15 cellular contexts compared by ENCODE assay signal in genomic region chr2:130829020-130829419, GRCh38. TPM values are rescaled to one million over a fixed set of nuclear protein-coding genes. Genes with fewer than 3 reads are reported as not detected.
A peak's percentile ranks its signal among the peaks of the same experiment; 100 is the strongest.
DNase-seq lines count a peak whose midpoint lies in the region; ATAC-seq and TF ChIP-seq lines count a peak whose summit lies in the region.
"Had no signal": no experiment of that assay in that cellular context is flagged by ENCODE, and none has a peak within 500 bp of the region (broad histone marks: within the 10 kb centered on the region; RNA-seq: fewer than 3 reads in every experiment).

No MANE protein-coding gene starts in this region.

- no peaks in the 10 kb centered on the region for H3K36me3 Mint-ChIP-seq in endodermal cell (ENCODE audit: low read depth)
- H3K36me3 Mint-ChIP-seq in CD8-positive, alpha-beta T cell, result no peaks in the 10 kb centered on the region
- H3K36me3 Mint-ChIP-seq: activated naive CD4-positive, alpha-beta T cell treated with anti-CD3 and anti-CD28 coated beads, Interleukin-2, amount 50 U/mL, for 24 hours had no signal

- no peaks in the 10 kb centered on the region for H3K79me2 ChIP-seq in osteoblast (ENCODE audit: insufficient read depth, low read length)

- H4K20me1 ChIP-seq in osteoblast (ENCODE audit: insufficient read depth, low read length), result no peaks in the 10 kb centered on the region
- H4K20me1 ChIP-seq: BLaER1 had no signal

- H3K27ac Mint-ChIP-seq in endodermal cell, result peak overlapping the region; percentile 52
- H3K27ac Mint-ChIP-seq in CD8-positive, alpha-beta T cell, result no peak overlapping the region
- H3K27ac Mint-ChIP-seq: activated naive CD4-positive, alpha-beta T cell treated with anti-CD3 and anti-CD28 coated beads, Interleukin-2, amount 50 U/mL, for 24 hours had no signal

- no peak overlapping the region for H3K4me3 ChIP-seq in endodermal cell (ENCODE audit: low read length)
- H3K4me3 ChIP-seq in osteoblast (ENCODE audit: insufficient read depth, low read length), result no peak overlapping the region
- no peak overlapping the region for H3K4me3 ChIP-seq in CD8-positive, alpha-beta T cell (ENCODE audit: low read depth, low read length)
- H3K4me3 ChIP-seq: BLaER1, psoas muscle, testis had no signal

- no peaks in the 10 kb centered on the region for H3K9me3 ChIP-seq in endodermal cell (ENCODE audit: control insufficient read depth, low read length)
- no peaks in the 10 kb centered on the region for H3K9me3 ChIP-seq in osteoblast (ENCODE audit: low read depth, low read length)
- H3K9me3 ChIP-seq in CD8-positive, alpha-beta T cell (ENCODE audit: low read length), result no peaks in the 10 kb centered on the region
- H3K9me3 ChIP-seq: BLaER1, psoas muscle, testis had no signal

- H3K9me3 Mint-ChIP-seq in endodermal cell, result no peaks in the 10 kb centered on the region
- H3K9me3 Mint-ChIP-seq in CD8-positive, alpha-beta T cell, result no peaks in the 10 kb centered on the region
- H3K9me3 Mint-ChIP-seq: activated naive CD4-positive, alpha-beta T cell treated with anti-CD3 and anti-CD28 coated beads, Interleukin-2, amount 50 U/mL, for 24 hours; central memory CD8-positive, alpha-beta T cell had no signal

- H2AFZ ChIP-seq in osteoblast (ENCODE audit: low read length), result no peak overlapping the region

- CTCF ChIA-PET in CD8-positive, alpha-beta T cell (lab: Charles Lee), result no interaction called here

- H3K27me3 Mint-ChIP-seq in endodermal cell (ENCODE audit: insufficient read depth), result peaks cover 9% of the 10 kb centered on the region
- H3K27me3 Mint-ChIP-seq in CD8-positive, alpha-beta T cell (ENCODE audit: low read depth), result peaks cover 8% of the 10 kb centered on the region

- no peak overlapping the region for H3K4me2 ChIP-seq in osteoblast (ENCODE audit: insufficient read depth, low read length)

- DNase-seq in ELF-1 (ENCODE audit: low read depth, low spot score) (peak; percentile 88), RPMI7951 (ENCODE audit: low read depth) (peak; percentile 84), endodermal cell (peak; percentile 70), osteoblast (ENCODE audit: insufficient read length, low spot score, missing footprints) (peak; percentile 87)
- DNase-seq in CD8-positive, alpha-beta T cell, result no peak
- DNase-seq: stimulated activated CD4-positive, alpha-beta T cell treated with anti-CD3 and anti-CD28 coated beads, Interleukin-1b, Interleukin-23, amount 100 ng/mL, for 48 hours; testis had no signal

- H3K4me1 ChIP-seq in endodermal cell (ENCODE audit: control insufficient read depth, insufficient read depth, low read length), result peaks cover under 1% of the 10 kb centered on the region
- H3K4me1 ChIP-seq in osteoblast (ENCODE audit: insufficient read depth, low read length), result peaks cover 8% of the 10 kb centered on the region
- H3K4me1 ChIP-seq in CD8-positive, alpha-beta T cell (ENCODE audit: insufficient read depth, low read length), result peaks cover 8% of the 10 kb centered on the region
- H3K4me1 ChIP-seq: psoas muscle, testis had no signal

- H3K4me3 Mint-ChIP-seq in endodermal cell, result no peak overlapping the region
- no peak overlapping the region for H3K4me3 Mint-ChIP-seq in CD8-positive, alpha-beta T cell
- H3K4me3 Mint-ChIP-seq: activated naive CD4-positive, alpha-beta T cell treated with anti-CD3 and anti-CD28 coated beads, Interleukin-2, amount 50 U/mL, for 24 hours; central memory CD8-positive, alpha-beta T cell had no signal

- ATAC-seq in GM21423 (IDR thresholded peaks at IDR 0.05; ENCODE audit: unreplicated experiment) (no peak), GM21717 (IDR thresholded peaks at IDR 0.05; ENCODE audit: unreplicated experiment) (no peak), HG03469 (IDR thresholded peaks at IDR 0.05; ENCODE audit: unreplicated experiment) (no peak)
- ATAC-seq in CD8-positive, alpha-beta T cell, result no peak

- peaks cover 1% of the 10 kb centered on the region for H3K4me1 Mint-ChIP-seq in endodermal cell
- H3K4me1 Mint-ChIP-seq in CD8-positive, alpha-beta T cell (ENCODE audit: low read depth), result peaks cover 11% of the 10 kb centered on the region

- intact Hi-C loops in CD8-positive, alpha-beta T cell (cut with DNase I, micrococcal nuclease), result no loop called here

- WGBS in endodermal cell (ENCODE audit: insufficient coverage in 1 of 2, insufficient read length in 1 of 2), 2 experiments, result 50 to 89% methylated on average over 1 to 10 of the region's 10 CpGs

- POLR2A ChIA-PET in CD8-positive, alpha-beta T cell (lab: Charles Lee), result no interaction called here

- H3K27me3 ChIP-seq in endodermal cell (ENCODE audit: control insufficient read depth, insufficient read depth, low read length, poor library complexity, severe bottlenecking) (no peaks in the 10 kb centered on the region), osteoblast (ENCODE audit: insufficient read depth, low read length) (peaks cover 3% of the 10 kb centered on the region)
- H3K27me3 ChIP-seq in CD8-positive, alpha-beta T cell (ENCODE audit: insufficient read depth, low read length), result no peaks in the 10 kb centered on the region
- H3K27me3 ChIP-seq: BLaER1, testis had no signal

- no peaks in the 10 kb centered on the region for H3K36me3 ChIP-seq in endodermal cell (ENCODE audit: control insufficient read depth, insufficient read depth, low read length)
- H3K36me3 ChIP-seq in osteoblast (ENCODE audit: insufficient read depth, low read length), result no peaks in the 10 kb centered on the region
- no peaks in the 10 kb centered on the region for H3K36me3 ChIP-seq in CD8-positive, alpha-beta T cell (ENCODE audit: insufficient read depth, low read length)
- H3K36me3 ChIP-seq: BLaER1 had no signal

- no peak overlapping the region for H3K27ac ChIP-seq in endodermal cell (ENCODE audit: low read depth, low read length)
- no peak overlapping the region for H3K27ac ChIP-seq in osteoblast (ENCODE audit: low read depth, low read length)
- H3K27ac ChIP-seq in CD8-positive, alpha-beta T cell (ENCODE audit: low read depth, low read length), result no peak overlapping the region
- H3K27ac ChIP-seq: BLaER1, psoas muscle, testis had no signal

- no peak overlapping the region for H3K9ac ChIP-seq in endodermal cell (ENCODE audit: extremely low read depth, low read length, poor library complexity, severe bottlenecking)
- H3K9ac ChIP-seq: BLaER1 had no signal

- TF ChIP-seq CTCF in endodermal cell (conservative IDR thresholded peaks at IDR 0.05) (no peak), osteoblast (IDR thresholded peaks at IDR 0.05; ENCODE audit: extremely low read depth, low read depth, low read length) (no peak)
- no peak for TF ChIP-seq CTCF in CD8-positive, alpha-beta T cell (IDR thresholded peaks at IDR 0.05)

RNA-seq across cellular contexts. Expression of gene ARHGEF4, which starts 7.7 kb away (rescaled TPM):
- 2.2 and 2.5 TPM in 2 replicates for total RNA-seq in RPMI7951 (2014; rRNA removed; shearing (Covaris generic))
- total RNA-seq in endodermal cell, result 10 to 100 TPM; 50.3 to 54.7 TPM
- 18.8 TPM for polyA plus RNA-seq in endodermal cell (2013, experiment 1 of 2)
- 16.0 TPM for polyA plus RNA-seq in endodermal cell (2013, experiment 2 of 2)
- total RNA-seq in osteoblast, result 3.6 and 7.7 TPM in 2 replicates
- total RNA-seq in CD8-positive, alpha-beta T cell, result 1 to 10 TPM; 4.6 to 5.5 TPM
- total RNA-seq: endothelial cell of umbilical vein had no signal
- polyA plus RNA-seq: endothelial cell of umbilical vein had no signal

Comparison
In these comparisons a context has a peak if more than half of its experiments do, and no peak if none do; other contexts are left out.
1. DNase-seq: peak in ELF-1 (single experiment), RPMI7951 (single experiment), endodermal cell (single experiment) and osteoblast (single experiment); none in CD8-positive, alpha-beta T cell (0 of 7).